11 cellular contexts compared by ENCODE assay signal in the genomic region with DNA sequence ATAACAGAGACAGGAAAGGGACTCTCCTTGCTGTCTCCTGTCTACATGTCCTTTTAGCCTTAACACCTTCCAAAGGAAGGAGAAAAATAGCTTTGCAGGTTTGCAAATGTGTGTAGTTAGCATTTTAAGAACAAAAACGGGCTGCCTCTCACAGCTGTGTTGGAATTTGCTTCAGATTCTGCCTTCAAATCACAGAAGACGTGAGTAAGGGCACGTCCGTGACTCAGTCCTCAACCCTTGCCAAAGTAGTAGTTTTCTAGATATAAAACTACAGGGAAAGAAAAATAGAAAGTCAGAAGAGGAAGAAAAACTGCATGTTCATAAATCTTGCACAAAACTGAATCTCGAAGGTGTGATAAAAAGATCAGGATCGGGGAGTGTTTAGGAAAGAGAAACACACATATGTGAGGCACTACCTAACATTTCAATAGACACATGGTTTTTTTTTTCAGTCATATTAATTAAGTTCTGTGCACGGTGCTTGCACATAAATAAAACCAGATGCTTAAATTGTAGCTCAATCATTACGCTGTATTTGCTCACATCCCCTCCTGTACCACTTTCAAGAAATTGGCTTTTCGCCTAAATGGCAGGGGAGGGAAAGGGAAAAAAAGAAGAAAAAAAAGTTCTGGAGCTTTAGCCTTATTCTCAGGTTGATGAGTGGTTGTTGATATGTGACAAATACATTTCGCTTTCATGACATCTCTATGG.
DNase-seq lines count a peak whose midpoint lies in the region; ATAC-seq and TF ChIP-seq lines count a peak whose summit lies in the region.
"Had no signal": no experiment of that assay in that cellular context is flagged by ENCODE, and none has a peak within 500 bp of the region (broad histone marks: within the 10 kb centered on the region; RNA-seq: fewer than 3 reads in every experiment).

No MANE protein-coding gene starts in this region.

- H3K27me3 ChIP-seq in RWPE2 (ENCODE audit: insufficient read depth, poor library complexity, severe bottlenecking), result no peaks in the 10 kb centered on the region
- no peaks in the 10 kb centered on the region for H3K27me3 ChIP-seq in skeletal muscle satellite cell (ENCODE audit: control insufficient read depth, insufficient read depth, low read length)

- H3K9me3 ChIP-seq in RWPE2 (ENCODE audit: severe bottlenecking) (no peaks in the 10 kb centered on the region), skeletal muscle satellite cell (replicated peaks; ENCODE audit: low read length) (no peaks in the 10 kb centered on the region)

- no peaks in the 10 kb centered on the region for H3K36me3 ChIP-seq in RWPE2 (ENCODE audit: low read depth)
- H3K36me3 ChIP-seq in skeletal muscle satellite cell (ENCODE audit: insufficient read depth, low read length), result no peaks in the 10 kb centered on the region

- H3K4me2 ChIP-seq in skeletal muscle satellite cell (ENCODE audit: low read length), result peak overlapping the region; percentile 84

- H3K4me3 ChIP-seq in RWPE2 (ENCODE audit: severe bottlenecking) (peak overlapping the region; percentile 2), fibroblast of the aortic adventitia (ENCODE audit: low read depth, low read length) (peak overlapping the region; percentile 47), skeletal muscle satellite cell (ENCODE audit: low read length) (peak overlapping the region; percentile 64)

- ATAC-seq in RWPE2 (ENCODE audit: low read depth), result peak; percentile 88
- ATAC-seq in GM18870 (IDR thresholded peaks at IDR 0.05; ENCODE audit: unreplicated experiment), result no peak
- ATAC-seq: T-helper 17 cell had no signal

- no peak for TF ChIP-seq CTCF in RWPE2 (IDR thresholded peaks at IDR 0.05; ENCODE audit: poor library complexity, severe bottlenecking)
- TF ChIP-seq CTCF in fibroblast of the aortic adventitia (IDR thresholded peaks at IDR 0.05; ENCODE audit: insufficient read depth, low read length), result no peak

- peaks cover 13% of the 10 kb centered on the region for H3K4me1 ChIP-seq in RWPE2 (ENCODE audit: insufficient read depth, poor library complexity, severe bottlenecking)
- peaks cover 27% of the 10 kb centered on the region for H3K4me1 ChIP-seq in skeletal muscle satellite cell (ENCODE audit: control insufficient read depth, insufficient read depth, low read length)

- peak overlapping the region; percentile 62 for H3K9ac ChIP-seq in skeletal muscle satellite cell (ENCODE audit: low read depth, low read length)

- peak overlapping the region; percentile 56 for H3K27ac ChIP-seq in RWPE2 (ENCODE audit: poor library complexity, severe bottlenecking)

- peak; percentile 17 for DNase-seq in HPDE6-E6E7 (ENCODE audit: extremely low spot score)
- DNase-seq in RWPE2 (ENCODE audit: low spot score), result no peak
- peak; percentile 82 for DNase-seq in fibroblast of the aortic adventitia (ENCODE audit: low read depth)
- DNase-seq in stimulated activated CD4-positive, alpha-beta T cell treated with anti-CD3 and anti-CD28 coated beads, Interleukin-2, amount 100 ng/mL, for 48 hours, result no peak
- DNase-seq in anterior cingulate cortex (lab: John Stamatoyannopoulos, UW), result no peak
- DNase-seq in NCI-H748 treated with DMSO at 0.1 percent for 48 hours (lab: John Stamatoyannopoulos, UW), result no peak
- DNase-seq: Karpas-422; stimulated activated CD4-positive, alpha-beta T cell treated with anti-CD3 and anti-CD28 coated beads, Interleukin-4, amount 100 ng/mL, for 24 hours; T-helper 17 cell had no signal

Comparison
In these comparisons a context has a peak if more than half of its experiments do, and no peak if none do; other contexts are left out.
1. DNase-seq: peak in HPDE6-E6E7 (single experiment) and fibroblast of the aortic adventitia (single experiment); none in RWPE2 (single experiment), stimulated activated CD4-positive, alpha-beta T cell treated with anti-CD3 and anti-CD28 coated beads, Interleukin-2, amount 100 ng/mL, for 48 hours (0 of 2), anterior cingulate cortex (0 of 58) and NCI-H748 treated with DMSO at 0.1 percent for 48 hours (single experiment).
2. H3K4me3 ChIP-seq: peak in every context shown above with its lines; median percentile 64 in skeletal muscle satellite cell; 47 in fibroblast of the aortic adventitia; 2 in RWPE2.